ENCODE assay signal across 1 cellular context in genomic region chr4:8762356-8762755, GRCh38.
TF ChIP-seq lines count a peak whose summit lies in the region.

No MANE protein-coding gene starts in this region.

TF ChIP-seq in WTC11, 78 proteins besides CTCF, POLR2A, EP300 and RAD21 (continued from another document):
- TF ChIP-seq PRDM15 (CRISPR knock-in tag; IDR thresholded peaks at IDR 0.05) (no peak), GABPB1 (CRISPR knock-in tag; IDR thresholded peaks at IDR 0.05) (no peak), JUN (CRISPR knock-in tag; IDR thresholded peaks at IDR 0.05) (no peak), ZNF423 (CRISPR knock-in tag; IDR thresholded peaks at IDR 0.05) (no peak), ZNF219 (CRISPR knock-in tag; IDR thresholded peaks at IDR 0.05; ENCODE audit: borderline replicate concordance) (no peak), AFF4 (CRISPR knock-in tag; IDR thresholded peaks at IDR 0.05; ENCODE audit: borderline replicate concordance) (no peak), ZNF416 (CRISPR knock-in tag; IDR thresholded peaks at IDR 0.05) (no peak)
- TF ChIP-seq, protein P1, sequence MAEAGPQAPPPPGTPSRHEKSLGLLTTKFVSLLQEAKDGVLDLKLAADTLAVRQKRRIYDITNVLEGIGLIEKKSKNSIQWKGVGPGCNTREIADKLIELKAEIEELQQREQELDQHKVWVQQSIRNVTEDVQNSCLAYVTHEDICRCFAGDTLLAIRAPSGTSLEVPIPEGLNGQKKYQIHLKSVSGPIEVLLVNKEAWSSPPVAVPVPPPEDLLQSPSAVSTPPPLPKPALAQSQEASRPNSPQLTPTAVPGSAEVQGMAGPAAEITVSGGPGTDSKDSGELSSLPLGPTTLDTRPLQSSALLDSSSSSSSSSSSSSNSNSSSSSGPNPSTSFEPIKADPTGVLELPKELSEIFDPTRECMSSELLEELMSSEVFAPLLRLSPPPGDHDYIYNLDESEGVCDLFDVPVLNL (CRISPR knock-in tag; IDR thresholded peaks at IDR 0.05; ENCODE audit: borderline replicate concordance, low read depth): no peak
- TF ChIP-seq, protein P2, sequence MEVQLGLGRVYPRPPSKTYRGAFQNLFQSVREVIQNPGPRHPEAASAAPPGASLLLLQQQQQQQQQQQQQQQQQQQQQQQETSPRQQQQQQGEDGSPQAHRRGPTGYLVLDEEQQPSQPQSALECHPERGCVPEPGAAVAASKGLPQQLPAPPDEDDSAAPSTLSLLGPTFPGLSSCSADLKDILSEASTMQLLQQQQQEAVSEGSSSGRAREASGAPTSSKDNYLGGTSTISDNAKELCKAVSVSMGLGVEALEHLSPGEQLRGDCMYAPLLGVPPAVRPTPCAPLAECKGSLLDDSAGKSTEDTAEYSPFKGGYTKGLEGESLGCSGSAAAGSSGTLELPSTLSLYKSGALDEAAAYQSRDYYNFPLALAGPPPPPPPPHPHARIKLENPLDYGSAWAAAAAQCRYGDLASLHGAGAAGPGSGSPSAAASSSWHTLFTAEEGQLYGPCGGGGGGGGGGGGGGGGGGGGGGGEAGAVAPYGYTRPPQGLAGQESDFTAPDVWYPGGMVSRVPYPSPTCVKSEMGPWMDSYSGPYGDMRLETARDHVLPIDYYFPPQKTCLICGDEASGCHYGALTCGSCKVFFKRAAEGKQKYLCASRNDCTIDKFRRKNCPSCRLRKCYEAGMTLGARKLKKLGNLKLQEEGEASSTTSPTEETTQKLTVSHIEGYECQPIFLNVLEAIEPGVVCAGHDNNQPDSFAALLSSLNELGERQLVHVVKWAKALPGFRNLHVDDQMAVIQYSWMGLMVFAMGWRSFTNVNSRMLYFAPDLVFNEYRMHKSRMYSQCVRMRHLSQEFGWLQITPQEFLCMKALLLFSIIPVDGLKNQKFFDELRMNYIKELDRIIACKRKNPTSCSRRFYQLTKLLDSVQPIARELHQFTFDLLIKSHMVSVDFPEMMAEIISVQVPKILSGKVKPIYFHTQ (CRISPR knock-in tag; IDR thresholded peaks at IDR 0.05): no peak
